In genomic region chr2:64639691-64640090, GRCh38 we compare ENCODE assay signal across 18 cellular contexts. TPM values are rescaled to one million over a fixed set of nuclear protein-coding genes. Genes with fewer than 3 reads are reported as not detected.
DNase-seq lines count a peak whose midpoint lies in the region; ATAC-seq and TF ChIP-seq lines count a peak whose summit lies in the region.
"Had no signal": no experiment of that assay in that cellular context is flagged by ENCODE, and none has a peak within 500 bp of the region (broad histone marks: within the 10 kb centered on the region; RNA-seq: fewer than 3 reads in every experiment).

No MANE protein-coding gene starts in this region.

- DNase-seq in activated CD8-positive, alpha-beta memory T cell treated with anti-CD3 and anti-CD28 coated beads, Interleukin-2, amount 10 ng/mL, durations not matched to agents 7 days and 5 days, result no peak
- DNase-seq in activated CD8-positive, alpha-beta memory T cell treated with anti-CD3 and anti-CD28 coated beads, Interleukin-2, amount 50 U/mL, for 48 hours, result no peak
- DNase-seq in WERI-Rb-1 (peak; percentile 62), memory B cell (ENCODE audit: low spot score in 2 of 2) (no peak), tibial nerve (ENCODE audit: low spot score in 2 of 2) (no peak), left lung (no peak), germinal center (ENCODE audit: low spot score) (no peak)
- DNase-seq: activated CD4-positive, alpha-beta memory T cell treated with anti-CD3 and anti-CD28 coated beads for 36 hours; activated gamma-delta T cell; CD4-positive, alpha-beta memory T cell; effector CD4-positive, alpha-beta T cell; Kasumi-1; NCI-H1694 treated with DMSO at 0.1 percent for 48 hours; NCI-H748 treated with DMSO at 0.1 percent for 48 hours; stimulated activated CD4-positive, alpha-beta T cell treated with anti-CD3 and anti-CD28 coated beads, Interleukin-4, amount 100 ng/mL, for 1 hour; T1000 had no signal

- H3K4me1 Mint-ChIP-seq in activated CD8-positive, alpha-beta memory T cell treated with anti-CD3 and anti-CD28 coated beads, Interleukin-2, amount 10 ng/mL, durations not matched to agents 7 days and 5 days, result peaks cover 80% of the 10 kb centered on the region
- H3K4me1 Mint-ChIP-seq in memory B cell, result peaks cover 66% of the 10 kb centered on the region

- no peaks in the 10 kb centered on the region for H3K9me3 Mint-ChIP-seq in activated CD8-positive, alpha-beta memory T cell treated with anti-CD3 and anti-CD28 coated beads, Interleukin-2, amount 10 ng/mL, durations not matched to agents 7 days and 5 days (ENCODE audit: low read depth)
- H3K9me3 Mint-ChIP-seq in memory B cell, result no peaks in the 10 kb centered on the region
- H3K9me3 Mint-ChIP-seq: activated CD4-positive, alpha-beta memory T cell treated with anti-CD3 and anti-CD28 coated beads for 36 hours; CD4-positive, alpha-beta memory T cell had no signal

- H3K36me3 Mint-ChIP-seq in activated CD8-positive, alpha-beta memory T cell treated with anti-CD3 and anti-CD28 coated beads, Interleukin-2, amount 10 ng/mL, durations not matched to agents 7 days and 5 days, result peaks cover 19% of the 10 kb centered on the region
- peaks cover 8% of the 10 kb centered on the region for H3K36me3 Mint-ChIP-seq in memory B cell

- H3K4me3 ChIP-seq in WERI-Rb-1 (ENCODE audit: low read depth, low read length) (no peak overlapping the region), tibial nerve (no peak overlapping the region), left lung (no peak overlapping the region)

- CTCF ChIA-PET in activated CD8-positive, alpha-beta memory T cell treated with anti-CD3 and anti-CD28 coated beads, Interleukin-2, amount 10 ng/mL, durations not matched to agents 7 days and 5 days (lab: Charles Lee), result interaction anchor here (0.9 to 1.3 kb wide), 3 partner anchors 10 to 192 kb away, joined by 3 to 5 read pairs (median 4); partner anchors contain the start of gene SERTAD2

- intact Hi-C loops in left lung (cut with DNase I), result no loop called here

- H3K9me3 ChIP-seq in WERI-Rb-1 (ENCODE audit: severe bottlenecking) (no peaks in the 10 kb centered on the region), tibial nerve (no peaks in the 10 kb centered on the region), left lung (no peaks in the 10 kb centered on the region)

- no peak for TF ChIP-seq CTCF in WERI-Rb-1 (IDR thresholded peaks at IDR 0.05; ENCODE audit: low read depth, low read length)
- TF ChIP-seq CTCF in tibial nerve (IDR thresholded peaks at IDR 0.05), result no peak
- TF ChIP-seq CTCF in left lung (IDR thresholded peaks at IDR 0.05), result no peak

- H3K36me3 ChIP-seq in WERI-Rb-1 (peaks cover 16% of the 10 kb centered on the region), tibial nerve (peaks cover 0 to 21% (median 3%) of the 10 kb centered on the region in 3 donors), left lung (peaks cover 0 to 17% of the 10 kb centered on the region in 2 donors)

- H3K27ac ChIP-seq in WERI-Rb-1, result no peak overlapping the region
- H3K27ac ChIP-seq in tibial nerve, result peak overlapping the region in 3 of 4 donors; percentile 4 to 89 (median 67)
- peak overlapping the region in 1 of 2 donors; percentile 13 for H3K27ac ChIP-seq in left lung

- no peak for TF ChIP-seq EP300 in tibial nerve (IDR thresholded peaks at IDR 0.05)

- peak overlapping the region; percentile 20 for H3K27ac Mint-ChIP-seq in activated CD8-positive, alpha-beta memory T cell treated with anti-CD3 and anti-CD28 coated beads, Interleukin-2, amount 10 ng/mL, durations not matched to agents 7 days and 5 days
- H3K27ac Mint-ChIP-seq in memory B cell, result peak overlapping the region; percentile 89
- H3K27ac Mint-ChIP-seq: activated CD4-positive, alpha-beta memory T cell treated with anti-CD3 and anti-CD28 coated beads for 36 hours had no signal

- H3K4me3 Mint-ChIP-seq in activated CD8-positive, alpha-beta memory T cell treated with anti-CD3 and anti-CD28 coated beads, Interleukin-2, amount 10 ng/mL, durations not matched to agents 7 days and 5 days, result no peak overlapping the region
- no peak overlapping the region for H3K4me3 Mint-ChIP-seq in memory B cell
- H3K4me3 Mint-ChIP-seq: activated CD4-positive, alpha-beta memory T cell treated with anti-CD3 and anti-CD28 coated beads for 36 hours; CD4-positive, alpha-beta memory T cell had no signal

- no peak for ATAC-seq in activated CD8-positive, alpha-beta memory T cell treated with anti-CD3 and anti-CD28 coated beads, Interleukin-2, amount 10 ng/mL, durations not matched to agents 7 days and 5 days
- ATAC-seq in memory B cell (ENCODE audit: low read depth) (no peak), left lung (no peak), GM18498 (IDR thresholded peaks at IDR 0.05; ENCODE audit: unreplicated experiment) (no peak)
- ATAC-seq: Right ventricle myocardium inferior had no signal

- H3K27me3 ChIP-seq in WERI-Rb-1 (ENCODE audit: insufficient read depth, low read depth, severe bottlenecking), result no peaks in the 10 kb centered on the region
- H3K27me3 ChIP-seq in tibial nerve, result no peaks in the 10 kb centered on the region
- H3K27me3 ChIP-seq in left lung, result no peaks in the 10 kb centered on the region

- H3K4me1 ChIP-seq in tibial nerve, result peaks cover 0 to 80% (median 34%) of the 10 kb centered on the region in 4 donors
- H3K4me1 ChIP-seq in left lung, result peaks cover 4 to 82% of the 10 kb centered on the region in 2 donors

- 64 to 65% methylated on average over 2 of the region's 2 CpGs for WGBS in tibial nerve, 2 donors

- TF ChIP-seq POLR2A in tibial nerve (IDR thresholded peaks at IDR 0.05), result no peak

- no peaks in the 10 kb centered on the region for H3K27me3 Mint-ChIP-seq in activated CD8-positive, alpha-beta memory T cell treated with anti-CD3 and anti-CD28 coated beads, Interleukin-2, amount 10 ng/mL, durations not matched to agents 7 days and 5 days
- H3K27me3 Mint-ChIP-seq in memory B cell, result no peaks in the 10 kb centered on the region
- H3K27me3 Mint-ChIP-seq: activated CD4-positive, alpha-beta memory T cell treated with anti-CD3 and anti-CD28 coated beads for 36 hours; CD4-positive, alpha-beta memory T cell had no signal

RNA-seq across cellular contexts. Expression of gene SERTAD2, which starts 14.0 kb away (rescaled TPM):
- 10 to 100 TPM; 24.3 to 53.7 TPM for total RNA-seq in activated CD8-positive, alpha-beta memory T cell treated with anti-CD3 and anti-CD28 coated beads, Interleukin-2, amount 10 ng/mL, durations not matched to agents 7 days and 5 days
- total RNA-seq in tibial nerve (10 to 100 TPM; 15.9 to 18.8 (median 17.4) TPM), left lung (10 to 100 TPM; 17.9 to 18.4 TPM)
